12 cellular contexts compared by ENCODE assay signal in the genomic region with DNA sequence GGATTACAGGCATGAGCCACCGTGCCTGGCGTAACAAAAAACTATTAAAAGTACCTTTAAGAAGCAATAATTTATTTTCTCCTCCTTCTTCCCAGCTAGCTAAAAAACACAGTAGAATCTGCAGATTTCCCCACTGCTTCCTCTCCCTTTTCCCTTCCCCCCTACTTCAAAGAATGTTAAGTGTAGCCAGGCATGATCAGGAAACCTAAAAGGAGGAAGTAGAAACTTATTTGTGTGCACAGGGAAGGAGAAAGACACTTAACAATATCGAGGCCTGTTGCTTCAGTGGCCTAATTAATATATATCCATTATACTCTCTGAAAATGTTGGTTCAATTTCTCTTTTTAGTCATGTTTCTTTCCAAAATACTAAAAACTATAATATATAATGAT.
DNase-seq lines count a peak whose midpoint lies in the region; TF ChIP-seq lines count a peak whose summit lies in the region.
"Had no signal": no experiment of that assay in that cellular context is flagged by ENCODE, and none has a peak within 500 bp of the region (broad histone marks: within the 10 kb centered on the region; RNA-seq: fewer than 3 reads in every experiment).

No MANE protein-coding gene starts in this region.

- H3K4ac ChIP-seq in neuronal stem cell (ENCODE audit: low read length) = no peak overlapping the region

- H2BK15ac ChIP-seq in neuronal stem cell (ENCODE audit: low read length) = no peak overlapping the region

- H3K79me1 ChIP-seq in neuronal stem cell (ENCODE audit: low read depth, low read length) = peaks cover 2% of the 10 kb centered on the region

- no peak overlapping the region for H3K4me2 ChIP-seq in neuronal stem cell (ENCODE audit: insufficient read depth, low read length, poor library complexity, severe bottlenecking)

- WGBS in neuronal stem cell (ENCODE audit: extremely low coverage in 2 of 2, insufficient read length in 2 of 2, insufficient replicate concordance in 1 of 2), 2 donors = no CpG with 5 or more reads among the region's 3 CpGs

- H2BK5ac ChIP-seq in neuronal stem cell (ENCODE audit: low read length) = no peak overlapping the region

- no peak for TF ChIP-seq CTCF in ascending aorta (IDR thresholded peaks at IDR 0.05)

- H4K8ac ChIP-seq in neuronal stem cell (ENCODE audit: low read depth, low read length) = no peak overlapping the region

- H2BK12ac ChIP-seq in neuronal stem cell (ENCODE audit: low read length) = no peak overlapping the region

- H3K9ac ChIP-seq in skeletal muscle tissue (ENCODE audit: low read depth in 1 of 3, low read length in 3 of 3) (no peak overlapping the region), neuronal stem cell (ENCODE audit: low read depth, low read length, poor library complexity) (no peak overlapping the region)

- no peak overlapping the region for H2AFZ ChIP-seq in neuronal stem cell (ENCODE audit: low read length)

- H3K9me3 ChIP-seq in ascending aorta (no peaks in the 10 kb centered on the region), skeletal muscle tissue (ENCODE audit: control insufficient read depth in 3 of 3, low read length in 3 of 3) (no peaks in the 10 kb centered on the region), neuronal stem cell (replicated peaks in 1 of 2; ENCODE audit: control insufficient read depth in 2 of 2, insufficient read depth in 1 of 2, low read depth in 1 of 2, low read length in 2 of 2) (no peaks in the 10 kb centered on the region)
- H3K9me3 ChIP-seq: ovary had no signal

- H2BK120ac ChIP-seq in neuronal stem cell (ENCODE audit: low read depth, low read length) = no peak overlapping the region

- H3K27ac ChIP-seq in ascending aorta = peak overlapping the region; percentile 43 to 49
- H3K27ac ChIP-seq in skeletal muscle tissue (ENCODE audit: low read depth, low read length) = peak overlapping the region; percentile 23
- no peak overlapping the region for H3K27ac ChIP-seq in neuronal stem cell (replicated peaks; ENCODE audit: low read length)
- H3K27ac ChIP-seq: ovary had no signal

- intact Hi-C loops in ascending aorta (cut with DNase I) = no loop called here

- no peaks in the 10 kb centered on the region for H3K36me3 ChIP-seq in ascending aorta
- H3K36me3 ChIP-seq in skeletal muscle tissue (ENCODE audit: control insufficient read depth in 3 of 3, insufficient read depth in 3 of 3, low read length in 3 of 3) = no peaks in the 10 kb centered on the region
- H3K36me3 ChIP-seq in neuronal stem cell (replicated peaks in 1 of 2; ENCODE audit: control insufficient read depth in 2 of 2, insufficient read depth in 2 of 2, low read length in 2 of 2) = peaks cover 0 to 73% of the 10 kb centered on the region in 2 donors
- H3K36me3 ChIP-seq: ovary had no signal

- no peaks in the 10 kb centered on the region for H3K27me3 ChIP-seq in ascending aorta
- no peaks in the 10 kb centered on the region for H3K27me3 ChIP-seq in skeletal muscle tissue (ENCODE audit: control insufficient read depth in 3 of 3, insufficient read depth in 3 of 3, low read length in 3 of 3)
- no peaks in the 10 kb centered on the region for H3K27me3 ChIP-seq in neuronal stem cell (ENCODE audit: control insufficient read depth in 3 of 3, insufficient read depth in 3 of 3, low read depth in 1 of 3, low read length in 3 of 3)
- H3K27me3 ChIP-seq: cardiac muscle cell, ovary had no signal

- H2AK5ac ChIP-seq in neuronal stem cell (ENCODE audit: low read depth, low read length) = no peak overlapping the region

- H3K14ac ChIP-seq in neuronal stem cell (ENCODE audit: low read length) = no peak overlapping the region

- H4K91ac ChIP-seq in neuronal stem cell (ENCODE audit: low read depth, low read length, poor library complexity) = no peak overlapping the region

- no peak overlapping the region for H3K18ac ChIP-seq in neuronal stem cell (ENCODE audit: low read length)

- peak; percentile 83 for DNase-seq in GF-D8 (lab: John Stamatoyannopoulos, UW)
- DNase-seq in NOMO-1 treated with DMSO at 0.1 percent for 48 hours (lab: John Stamatoyannopoulos, UW; ENCODE audit: unreplicated experiment) = peak; percentile 87
- no peak for DNase-seq in ascending aorta (ENCODE audit: low spot score in 2 of 2)
- no peak for DNase-seq in NCI-H2081 (lab: John Stamatoyannopoulos, UW)
- DNase-seq in anterior cingulate cortex (lab: John Stamatoyannopoulos, UW) = no peak
- DNase-seq in neuronal stem cell (ENCODE audit: low spot score) = no peak
- DNase-seq in NCI-H2196 (lab: John Stamatoyannopoulos, UW; ENCODE audit: unreplicated experiment) = no peak
- DNase-seq: kidney, NCI-H2227 treated with DMSO at 0.1 percent for 48 hours, ovary had no signal

- peaks cover 17 to 40% of the 10 kb centered on the region in 2 donors for H3K4me1 ChIP-seq in ascending aorta
- H3K4me1 ChIP-seq in skeletal muscle tissue (ENCODE audit: control insufficient read depth in 3 of 3, insufficient read depth in 3 of 3, low read length in 3 of 3) = peaks cover 20 to 34% (median 31%) of the 10 kb centered on the region in 3 donors
- no peaks in the 10 kb centered on the region for H3K4me1 ChIP-seq in neuronal stem cell (ENCODE audit: control insufficient read depth in 2 of 2, insufficient read depth in 1 of 2, low read depth in 1 of 2, low read length in 2 of 2)

- H3K23ac ChIP-seq in neuronal stem cell (ENCODE audit: low read depth, low read length, poor library complexity) = no peak overlapping the region

- H3K4me3 ChIP-seq in ascending aorta (no peak overlapping the region), skeletal muscle tissue (ENCODE audit: low read length in 3 of 3) (no peak overlapping the region), neuronal stem cell (ENCODE audit: low read length in 2 of 2) (no peak overlapping the region)
- H3K4me3 ChIP-seq: cardiac muscle cell, ovary had no signal

Comparison
In these comparisons a context has a peak if more than half of its experiments do, and no peak if none do; other contexts are left out.
1. DNase-seq: peak in GF-D8 (single experiment) and NOMO-1 treated with DMSO at 0.1 percent for 48 hours (single experiment); none in ascending aorta (0 of 2), NCI-H2081 (0 of 2), anterior cingulate cortex (0 of 58), neuronal stem cell (single experiment) and NCI-H2196 (single experiment).